Comparison of ENCODE assay signal across 9 cellular contexts in genomic region chr7:139118234-139118802, GRCh38. TPM values are rescaled to one million over a fixed set of nuclear protein-coding genes. Genes with fewer than 3 reads are reported as not detected.
A peak's percentile ranks its signal among the peaks of the same experiment; 100 is the strongest.
DNase-seq lines count a peak whose midpoint lies in the region; ATAC-seq and TF ChIP-seq lines count a peak whose summit lies in the region.
"Had no signal": no experiment of that assay in that cellular context is flagged by ENCODE, and none has a peak within 500 bp of the region (broad histone marks: within the 10 kb centered on the region; RNA-seq: fewer than 3 reads in every experiment).

No MANE protein-coding gene starts in this region.

- peak overlapping the region; percentile 35 to 58 for H3K27ac Mint-ChIP-seq in activated naive CD4-positive, alpha-beta T cell treated with anti-CD3 and anti-CD28 coated beads, Interleukin-2, amount 50 U/mL, for 72 hours
- H3K27ac Mint-ChIP-seq in glutamatergic neuron (ENCODE audit: unreplicated experiment) = no peak overlapping the region

- TF ChIP-seq CTCF in GM13977 (IDR thresholded peaks at IDR 0.05; ENCODE audit: extremely low read depth, insufficient read depth, missing control alignments) (no peak), adrenal gland (IDR thresholded peaks at IDR 0.05) (no peak), glutamatergic neuron (IDR thresholded peaks at IDR 0.05; ENCODE audit: partially characterized antibody, unreplicated experiment) (no peak)

- H3K36me3 ChIP-seq in muscle layer of duodenum (ENCODE audit: control insufficient read depth in 1 of 2, insufficient read depth in 2 of 2, low read length in 2 of 2) (no peaks in the 10 kb centered on the region), adrenal gland (replicated peaks in 1 of 2) (no peaks in the 10 kb centered on the region)
- H3K36me3 ChIP-seq: right lobe of liver had no signal

- no peaks in the 10 kb centered on the region for H3K27me3 Mint-ChIP-seq in glutamatergic neuron (ENCODE audit: unreplicated experiment)

- DNase-seq in GM13977 (ENCODE audit: low spot score) (peak; percentile 55), HS-5 (ENCODE audit: low read depth) (peak; percentile 15), NCI-H2227 (lab: John Stamatoyannopoulos, UW; ENCODE audit: unreplicated experiment) (no peak), adrenal gland (no peak), glutamatergic neuron (no peak)
- no peak for DNase-seq in activated naive CD4-positive, alpha-beta T cell treated with anti-CD3 and anti-CD28 coated beads, Interleukin-2, amount 50 U/mL, for 72 hours (ENCODE audit: low spot score in 2 of 2)
- DNase-seq: right lobe of liver had no signal

- in situ Hi-C loops in GM13977 (cut with MboI; ENCODE audit: low pct_unique_long_range_greater_than_20kb, low sequenced_read_pairs, unreplicated experiment) = no loop called here

- H3K4me1 Mint-ChIP-seq in glutamatergic neuron (ENCODE audit: low read depth, unreplicated experiment) = no peaks in the 10 kb centered on the region

- H3K4me3 Mint-ChIP-seq in glutamatergic neuron (ENCODE audit: unreplicated experiment) = no peak overlapping the region

- TF ChIP-seq POLR2A in adrenal gland (IDR thresholded peaks at IDR 0.05) = no peak

- peak; percentile 68 for ATAC-seq in GM21619 (IDR thresholded peaks at IDR 0.05; ENCODE audit: unreplicated experiment)
- ATAC-seq in activated naive CD4-positive, alpha-beta T cell treated with anti-CD3 and anti-CD28 coated beads, Interleukin-2, amount 50 U/mL, for 72 hours = peak; percentile 90 to 93

- no peaks in the 10 kb centered on the region for H3K9me3 ChIP-seq in muscle layer of duodenum (ENCODE audit: control insufficient read depth in 1 of 2, low read length in 2 of 2)
- no peaks in the 10 kb centered on the region for H3K9me3 ChIP-seq in adrenal gland (replicated peaks in 1 of 3)
- H3K9me3 ChIP-seq: right lobe of liver had no signal

- peak overlapping the region; percentile 3 for H3K27ac ChIP-seq in muscle layer of duodenum (ENCODE audit: low read length)
- H3K27ac ChIP-seq in adrenal gland = no peak overlapping the region

- H3K4me1 ChIP-seq in muscle layer of duodenum (ENCODE audit: control insufficient read depth in 1 of 2, insufficient read depth in 2 of 2, low read length in 2 of 2) = peaks cover 0 to 12% of the 10 kb centered on the region in 2 donors
- peaks cover 0 to 6% of the 10 kb centered on the region in 2 donors for H3K4me1 ChIP-seq in adrenal gland (replicated peaks in 1 of 2)
- H3K4me1 ChIP-seq: right lobe of liver had no signal

- intact Hi-C loops in adrenal gland (cut with DNase I) = no loop called here

- H3K36me3 Mint-ChIP-seq in activated naive CD4-positive, alpha-beta T cell treated with anti-CD3 and anti-CD28 coated beads, Interleukin-2, amount 50 U/mL, for 72 hours = no peaks in the 10 kb centered on the region
- no peaks in the 10 kb centered on the region for H3K36me3 Mint-ChIP-seq in glutamatergic neuron (ENCODE audit: unreplicated experiment)

- no peaks in the 10 kb centered on the region for H3K9me3 Mint-ChIP-seq in activated naive CD4-positive, alpha-beta T cell treated with anti-CD3 and anti-CD28 coated beads, Interleukin-2, amount 50 U/mL, for 72 hours
- peaks cover 2% of the 10 kb centered on the region for H3K9me3 Mint-ChIP-seq in glutamatergic neuron (ENCODE audit: unreplicated experiment)

- 32 to 36% (median 34%) methylated on average over 8 of the region's 8 CpGs for WGBS in adrenal gland, 4 donors

- H3K4me3 ChIP-seq in muscle layer of duodenum (ENCODE audit: low read depth in 1 of 2, low read length in 2 of 2) (no peak overlapping the region), adrenal gland (no peak overlapping the region)
- H3K4me3 ChIP-seq: right lobe of liver had no signal

- H3K27me3 ChIP-seq in muscle layer of duodenum (ENCODE audit: low read depth, low read length) = no peaks in the 10 kb centered on the region
- no peaks in the 10 kb centered on the region for H3K27me3 ChIP-seq in adrenal gland
- H3K27me3 ChIP-seq: right lobe of liver had no signal

RNA-seq across cellular contexts. Expression of gene ZC3HAV1, which starts 8.8 kb away (rescaled TPM):
- 100 to 1,000 TPM in 1 of 2 donors, 10 to 100 TPM in 1; 97.8 to 167 TPM for total RNA-seq in activated naive CD4-positive, alpha-beta T cell treated with anti-CD3 and anti-CD28 coated beads, Interleukin-2, amount 50 U/mL, for 72 hours
- total RNA-seq in adrenal gland (10 to 100 TPM; 28.8 to 50.8 (median 38.6) TPM), glutamatergic neuron (ENCODE audit: unreplicated experiment) (13.5 TPM)
- polyA plus RNA-seq in adrenal gland = 10 to 100 TPM in 1 of 3 donors, 1 to 10 TPM in 2; 7.7 to 33.6 (median 9.9) TPM

Comparison
In these comparisons a context has a peak if more than half of its experiments do, and no peak if none do; other contexts are left out.
1. DNase-seq: peak in GM13977 (single experiment) and HS-5 (single experiment); none in activated naive CD4-positive, alpha-beta T cell treated with anti-CD3 and anti-CD28 coated beads, Interleukin-2, amount 50 U/mL, for 72 hours (0 of 2), NCI-H2227 (single experiment), adrenal gland (0 of 7) and glutamatergic neuron (single experiment).